ENCODE assay signal across 16 cellular contexts in genomic region chr16:86680137-86680536, GRCh38.
DNase-seq lines count a peak whose midpoint lies in the region; ATAC-seq and TF ChIP-seq lines count a peak whose summit lies in the region.
"Had no signal": no experiment of that assay in that cellular context is flagged by ENCODE, and none has a peak within 500 bp of the region (broad histone marks: within the 10 kb centered on the region; RNA-seq: fewer than 3 reads in every experiment).

No MANE protein-coding gene starts in this region.

- DNase-seq in AG04449 (ENCODE audit: low read depth, low spot score) (peak; percentile 86), MG63 (peak; percentile 92), dermis microvascular lymphatic vessel endothelial cell (ENCODE audit: low read depth in 2 of 2) (peak; percentile 33 to 95), kidney tubule cell (ENCODE audit: low spot score) (peak; percentile 57), DMS 273 (lab: John Stamatoyannopoulos, UW; ENCODE audit: unreplicated experiment) (no peak), SIG-M5 treated with dmso at 0.1 percent for 504 hours (lab: John Stamatoyannopoulos, UW; ENCODE audit: unreplicated experiment) (no peak), DMS53 treated with DMSO at 0.1 percent for 48 hours (lab: John Stamatoyannopoulos, UW; ENCODE audit: unreplicated experiment) (no peak)
- DNase-seq: activated CD8-positive, alpha-beta T cell treated with anti-CD3 and anti-CD28 coated beads for 36 hours; activated naive CD4-positive, alpha-beta T cell treated with anti-CD3 and anti-CD28 coated beads, Interleukin-2, amount 10 ng/mL, durations not matched to agents 7 days and 5 days; AML-193; GF-D8; NCI-H1417; stimulated activated CD4-positive, alpha-beta T cell treated with anti-CD3 and anti-CD28 coated beads, Interleukin-2, amount 100 ng/mL, for 24 hours; stimulated activated naive CD8-positive, alpha-beta T cell treated with anti-CD3 and anti-CD28 coated beads, Interleukin-15, Interleukin-2, amounts not matched to agents 100 U/mL and 50 U/mL, for 24 hours had no signal

- POLR2A ChIA-PET in AG04449 (lab: Yijun Ruan, JAX): interaction anchor here (0.6 to 3.3 kb wide), 10 partner anchors 12 to 109 kb away, joined by 3 to 28 read pairs (median 6); partner anchors contain the start of gene FOXL1

- H3K27me3 ChIP-seq in MG63: no peaks in the 10 kb centered on the region
- H3K27me3 ChIP-seq: neural progenitor cell had no signal

- CTCF ChIA-PET in AG04449 (lab: Yijun Ruan, JAX): interaction anchor here (0.6 to 2.1 kb wide), 7 partner anchors 10 to 383 kb away, joined by 3 to 14 read pairs (median 4); no protein-coding TSS in a partner anchor

- ATAC-seq in HG03135 (IDR thresholded peaks at IDR 0.05; ENCODE audit: unreplicated experiment): no peak
- ATAC-seq: activated CD8-positive, alpha-beta T cell treated with anti-CD3 and anti-CD28 coated beads for 36 hours; stimulated activated naive CD8-positive, alpha-beta T cell treated with anti-CD3 and anti-CD28 coated beads, Interleukin-15, Interleukin-2, amounts not matched to agents 100 U/mL and 50 U/mL, for 24 hours had no signal

- H3K4me3 ChIP-seq in AG04449 (ENCODE audit: low read depth, low read length) (no peak overlapping the region), MG63 (no peak overlapping the region)
- H3K4me3 ChIP-seq: neural progenitor cell had no signal

- H3K36me3 ChIP-seq in MG63: no peaks in the 10 kb centered on the region
- H3K36me3 ChIP-seq: neural progenitor cell had no signal

- TF ChIP-seq CTCF in AG04449 (IDR thresholded peaks at IDR 0.05; ENCODE audit: insufficient read depth, low read length, missing control alignments): no peak

- peaks cover 10% of the 10 kb centered on the region for H3K9me3 ChIP-seq in MG63

Comparison
In these comparisons a context has a peak if more than half of its experiments do, and no peak if none do; other contexts are left out.
1. DNase-seq: peak in AG04449 (single experiment), MG63 (single experiment), dermis microvascular lymphatic vessel endothelial cell (2 of 2) and kidney tubule cell (single experiment); none in DMS 273 (single experiment), SIG-M5 treated with dmso at 0.1 percent for 504 hours (single experiment) and DMS53 treated with DMSO at 0.1 percent for 48 hours (single experiment).